ENCODE assay signal across 1 cellular context in the genomic region with DNA sequence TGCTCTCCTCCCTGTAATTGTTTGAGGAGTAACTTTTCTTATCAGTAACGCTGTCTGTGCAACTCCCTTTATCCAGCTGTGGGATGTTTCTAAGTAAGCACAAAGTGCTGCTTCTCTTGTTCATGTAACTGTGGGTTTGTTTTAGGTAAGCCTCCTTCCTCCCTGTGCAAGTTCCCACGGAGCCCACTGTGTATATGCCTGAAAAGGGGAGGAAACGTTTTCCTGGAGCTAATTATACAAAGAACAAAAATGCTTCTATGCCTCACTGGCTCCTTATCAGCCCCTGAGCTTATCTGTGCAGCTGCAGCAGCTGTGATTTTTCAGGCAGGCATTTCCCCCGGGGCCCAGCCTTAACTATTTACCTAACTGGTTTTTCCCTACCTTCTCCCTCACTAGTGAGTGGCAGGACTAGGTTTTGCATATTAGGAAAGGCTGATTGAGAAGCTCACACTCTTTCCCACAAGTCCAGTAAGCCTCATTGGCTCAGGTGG.
TF ChIP-seq lines count a peak whose summit lies in the region.

No MANE protein-coding gene starts in this region.

TF ChIP-seq in H1, 55 proteins besides CTCF, POLR2A, EP300 and RAD21:
- TF ChIP-seq CTBP2 (IDR thresholded peaks at IDR 0.05; ENCODE audit: borderline replicate concordance, insufficient read depth, insufficient read length, low read length): no peak
- no peak for TF ChIP-seq CHD2 (IDR thresholded peaks at IDR 0.05; ENCODE audit: low read length)
- no peak for TF ChIP-seq RBBP5 (IDR thresholded peaks at IDR 0.05; ENCODE audit: borderline replicate concordance, low read depth, low read length)
- TF ChIP-seq POLR2AphosphoS5 (IDR thresholded peaks at IDR 0.05; ENCODE audit: low read depth, low read length): no peak
- no peak for TF ChIP-seq CBX8 (IDR thresholded peaks at IDR 0.05; ENCODE audit: borderline replicate concordance, low read depth, low read length)
- TF ChIP-seq SP1 (IDR thresholded peaks at IDR 0.05; ENCODE audit: low read depth, low read length): no peak
- TF ChIP-seq, protein P1, sequence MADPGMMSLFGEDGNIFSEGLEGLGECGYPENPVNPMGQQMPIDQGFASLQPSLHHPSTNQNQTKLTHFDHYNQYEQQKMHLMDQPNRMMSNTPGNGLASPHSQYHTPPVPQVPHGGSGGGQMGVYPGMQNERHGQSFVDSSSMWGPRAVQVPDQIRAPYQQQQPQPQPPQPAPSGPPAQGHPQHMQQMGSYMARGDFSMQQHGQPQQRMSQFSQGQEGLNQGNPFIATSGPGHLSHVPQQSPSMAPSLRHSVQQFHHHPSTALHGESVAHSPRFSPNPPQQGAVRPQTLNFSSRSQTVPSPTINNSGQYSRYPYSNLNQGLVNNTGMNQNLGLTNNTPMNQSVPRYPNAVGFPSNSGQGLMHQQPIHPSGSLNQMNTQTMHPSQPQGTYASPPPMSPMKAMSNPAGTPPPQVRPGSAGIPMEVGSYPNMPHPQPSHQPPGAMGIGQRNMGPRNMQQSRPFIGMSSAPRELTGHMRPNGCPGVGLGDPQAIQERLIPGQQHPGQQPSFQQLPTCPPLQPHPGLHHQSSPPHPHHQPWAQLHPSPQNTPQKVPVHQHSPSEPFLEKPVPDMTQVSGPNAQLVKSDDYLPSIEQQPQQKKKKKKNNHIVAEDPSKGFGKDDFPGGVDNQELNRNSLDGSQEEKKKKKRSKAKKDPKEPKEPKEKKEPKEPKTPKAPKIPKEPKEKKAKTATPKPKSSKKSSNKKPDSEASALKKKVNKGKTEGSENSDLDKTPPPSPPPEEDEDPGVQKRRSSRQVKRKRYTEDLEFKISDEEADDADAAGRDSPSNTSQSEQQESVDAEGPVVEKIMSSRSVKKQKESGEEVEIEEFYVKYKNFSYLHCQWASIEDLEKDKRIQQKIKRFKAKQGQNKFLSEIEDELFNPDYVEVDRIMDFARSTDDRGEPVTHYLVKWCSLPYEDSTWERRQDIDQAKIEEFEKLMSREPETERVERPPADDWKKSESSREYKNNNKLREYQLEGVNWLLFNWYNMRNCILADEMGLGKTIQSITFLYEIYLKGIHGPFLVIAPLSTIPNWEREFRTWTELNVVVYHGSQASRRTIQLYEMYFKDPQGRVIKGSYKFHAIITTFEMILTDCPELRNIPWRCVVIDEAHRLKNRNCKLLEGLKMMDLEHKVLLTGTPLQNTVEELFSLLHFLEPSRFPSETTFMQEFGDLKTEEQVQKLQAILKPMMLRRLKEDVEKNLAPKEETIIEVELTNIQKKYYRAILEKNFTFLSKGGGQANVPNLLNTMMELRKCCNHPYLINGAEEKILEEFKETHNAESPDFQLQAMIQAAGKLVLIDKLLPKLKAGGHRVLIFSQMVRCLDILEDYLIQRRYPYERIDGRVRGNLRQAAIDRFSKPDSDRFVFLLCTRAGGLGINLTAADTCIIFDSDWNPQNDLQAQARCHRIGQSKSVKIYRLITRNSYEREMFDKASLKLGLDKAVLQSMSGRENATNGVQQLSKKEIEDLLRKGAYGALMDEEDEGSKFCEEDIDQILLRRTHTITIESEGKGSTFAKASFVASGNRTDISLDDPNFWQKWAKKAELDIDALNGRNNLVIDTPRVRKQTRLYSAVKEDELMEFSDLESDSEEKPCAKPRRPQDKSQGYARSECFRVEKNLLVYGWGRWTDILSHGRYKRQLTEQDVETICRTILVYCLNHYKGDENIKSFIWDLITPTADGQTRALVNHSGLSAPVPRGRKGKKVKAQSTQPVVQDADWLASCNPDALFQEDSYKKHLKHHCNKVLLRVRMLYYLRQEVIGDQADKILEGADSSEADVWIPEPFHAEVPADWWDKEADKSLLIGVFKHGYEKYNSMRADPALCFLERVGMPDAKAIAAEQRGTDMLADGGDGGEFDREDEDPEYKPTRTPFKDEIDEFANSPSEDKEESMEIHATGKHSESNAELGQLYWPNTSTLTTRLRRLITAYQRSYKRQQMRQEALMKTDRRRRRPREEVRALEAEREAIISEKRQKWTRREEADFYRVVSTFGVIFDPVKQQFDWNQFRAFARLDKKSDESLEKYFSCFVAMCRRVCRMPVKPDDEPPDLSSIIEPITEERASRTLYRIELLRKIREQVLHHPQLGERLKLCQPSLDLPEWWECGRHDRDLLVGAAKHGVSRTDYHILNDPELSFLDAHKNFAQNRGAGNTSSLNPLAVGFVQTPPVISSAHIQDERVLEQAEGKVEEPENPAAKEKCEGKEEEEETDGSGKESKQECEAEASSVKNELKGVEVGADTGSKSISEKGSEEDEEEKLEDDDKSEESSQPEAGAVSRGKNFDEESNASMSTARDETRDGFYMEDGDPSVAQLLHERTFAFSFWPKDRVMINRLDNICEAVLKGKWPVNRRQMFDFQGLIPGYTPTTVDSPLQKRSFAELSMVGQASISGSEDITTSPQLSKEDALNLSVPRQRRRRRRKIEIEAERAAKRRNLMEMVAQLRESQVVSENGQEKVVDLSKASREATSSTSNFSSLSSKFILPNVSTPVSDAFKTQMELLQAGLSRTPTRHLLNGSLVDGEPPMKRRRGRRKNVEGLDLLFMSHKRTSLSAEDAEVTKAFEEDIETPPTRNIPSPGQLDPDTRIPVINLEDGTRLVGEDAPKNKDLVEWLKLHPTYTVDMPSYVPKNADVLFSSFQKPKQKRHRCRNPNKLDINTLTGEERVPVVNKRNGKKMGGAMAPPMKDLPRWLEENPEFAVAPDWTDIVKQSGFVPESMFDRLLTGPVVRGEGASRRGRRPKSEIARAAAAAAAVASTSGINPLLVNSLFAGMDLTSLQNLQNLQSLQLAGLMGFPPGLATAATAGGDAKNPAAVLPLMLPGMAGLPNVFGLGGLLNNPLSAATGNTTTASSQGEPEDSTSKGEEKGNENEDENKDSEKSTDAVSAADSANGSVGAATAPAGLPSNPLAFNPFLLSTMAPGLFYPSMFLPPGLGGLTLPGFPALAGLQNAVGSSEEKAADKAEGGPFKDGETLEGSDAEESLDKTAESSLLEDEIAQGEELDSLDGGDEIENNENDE (IDR thresholded peaks at IDR 0.05; ENCODE audit: insufficient replicate concordance, low read length): no peak
- TF ChIP-seq HDAC6 (IDR thresholded peaks at IDR 0.05; ENCODE audit: low read depth, low read length): no peak
- no peak for TF ChIP-seq SP4 (IDR thresholded peaks at IDR 0.05; ENCODE audit: low read length)
